ENCODE assay signal across 20 cellular contexts in genomic region chr7:118863961-118864360, GRCh38.
"Had no signal": no experiment of that assay in that cellular context is flagged by ENCODE, and none has a peak within 500 bp of the region (broad histone marks: within the 10 kb centered on the region; RNA-seq: fewer than 3 reads in every experiment).

No MANE protein-coding gene starts in this region.

- DNase-seq: activated CD4-positive, alpha-beta memory T cell treated with anti-CD3 and anti-CD28 coated beads, Interleukin-2, amount 10 ng/mL, durations not matched to agents 7 days and 5 days; activated CD4-positive, alpha-beta T cell treated with anti-CD3 and anti-CD28 coated beads for 48 hours; activated effector memory CD4-positive, alpha-beta T cell treated with Interleukin-2 at 50 U/mL for 16 hours; activated naive CD4-positive, alpha-beta T cell treated with anti-CD3 and anti-CD28 coated beads for 36 hours; activated T-cell treated with anti-CD3 and anti-CD28 coated beads, Interleukin-2, amount 50 U/mL, for 72 hours; amygdala; cortex of kidney; foreskin melanocyte; glutamatergic neuron; hippocampal formation; kidney glomerular epithelial cell; left lung; naive thymus-derived CD4-positive, alpha-beta T cell; small intestine; stimulated activated CD4-positive, alpha-beta T cell treated with anti-CD3 and anti-CD28 coated beads, Interleukin-15, amount 100 ng/mL, for 24 hours; testis; trophoblast cell; uterus had no signal

- ATAC-seq: activated T-cell treated with anti-CD3 and anti-CD28 coated beads, Interleukin-2, amount 50 U/mL, for 72 hours; left lung; naive thymus-derived CD4-positive, alpha-beta T cell; sciatic nerve; stimulated activated memory B cell treated with anti-CD40 and anti-IgM and Interleukin-4, amounts not matched to agents 10 μg/mL and 1 μg/mL and 100 μg/mL, for 72 hours had no signal
